2 cellular contexts compared by ENCODE assay signal in the genomic region with DNA sequence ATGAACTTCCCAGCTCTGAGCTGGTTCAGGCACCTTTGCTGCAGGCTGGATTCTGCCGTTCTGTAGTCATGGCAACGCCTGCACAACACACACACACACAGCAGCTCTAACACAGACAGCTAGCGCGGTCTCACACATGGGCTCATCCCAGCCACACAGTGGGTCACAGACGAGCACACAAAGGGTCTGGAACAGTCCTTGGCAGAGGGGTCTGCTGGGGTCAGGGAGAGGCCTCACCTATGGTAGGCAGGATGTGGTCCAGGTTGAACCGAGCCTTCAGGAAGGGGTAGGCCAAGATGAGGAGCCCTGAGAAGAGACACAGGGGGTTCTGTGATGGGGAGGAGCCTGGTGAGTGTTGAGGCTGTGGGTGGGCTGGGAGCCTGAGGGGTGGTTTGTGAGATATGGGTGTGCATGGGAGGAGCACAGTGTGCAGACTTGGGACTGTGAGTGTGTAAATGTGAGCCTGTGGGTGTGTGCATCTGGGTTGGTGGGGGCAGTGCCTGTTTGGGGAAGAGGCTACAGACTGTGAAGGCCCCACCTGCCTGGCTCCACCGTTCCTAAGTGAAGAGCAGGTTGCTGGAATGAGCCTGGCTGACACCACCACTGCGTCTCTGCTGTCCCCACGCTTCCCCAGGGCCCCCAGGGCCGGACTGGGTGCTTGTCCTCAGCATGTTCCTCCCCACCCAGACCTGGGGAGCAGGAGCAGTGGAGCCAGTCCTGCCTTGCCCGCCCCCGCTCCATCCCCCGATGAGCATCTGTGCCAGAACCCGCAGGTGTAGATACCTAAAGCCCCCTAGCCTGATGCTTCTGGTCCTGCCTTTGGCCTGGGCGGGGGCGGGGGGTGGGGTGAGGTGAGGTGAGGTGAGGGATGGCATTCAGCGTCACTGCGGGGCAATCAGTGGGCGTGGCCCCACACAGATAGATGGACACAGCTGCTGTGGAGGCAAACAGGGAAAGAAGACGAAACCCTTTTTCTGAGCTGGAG.
A peak's percentile ranks its signal among the peaks of the same experiment; 100 is the strongest.
TF ChIP-seq lines count a peak whose summit lies in the region.

No MANE protein-coding gene starts in this region.

TF ChIP-seq in neural cell, 6 proteins besides CTCF, POLR2A, EP300 and RAD21 (continued from another document):
- TF ChIP-seq, protein P1, sequence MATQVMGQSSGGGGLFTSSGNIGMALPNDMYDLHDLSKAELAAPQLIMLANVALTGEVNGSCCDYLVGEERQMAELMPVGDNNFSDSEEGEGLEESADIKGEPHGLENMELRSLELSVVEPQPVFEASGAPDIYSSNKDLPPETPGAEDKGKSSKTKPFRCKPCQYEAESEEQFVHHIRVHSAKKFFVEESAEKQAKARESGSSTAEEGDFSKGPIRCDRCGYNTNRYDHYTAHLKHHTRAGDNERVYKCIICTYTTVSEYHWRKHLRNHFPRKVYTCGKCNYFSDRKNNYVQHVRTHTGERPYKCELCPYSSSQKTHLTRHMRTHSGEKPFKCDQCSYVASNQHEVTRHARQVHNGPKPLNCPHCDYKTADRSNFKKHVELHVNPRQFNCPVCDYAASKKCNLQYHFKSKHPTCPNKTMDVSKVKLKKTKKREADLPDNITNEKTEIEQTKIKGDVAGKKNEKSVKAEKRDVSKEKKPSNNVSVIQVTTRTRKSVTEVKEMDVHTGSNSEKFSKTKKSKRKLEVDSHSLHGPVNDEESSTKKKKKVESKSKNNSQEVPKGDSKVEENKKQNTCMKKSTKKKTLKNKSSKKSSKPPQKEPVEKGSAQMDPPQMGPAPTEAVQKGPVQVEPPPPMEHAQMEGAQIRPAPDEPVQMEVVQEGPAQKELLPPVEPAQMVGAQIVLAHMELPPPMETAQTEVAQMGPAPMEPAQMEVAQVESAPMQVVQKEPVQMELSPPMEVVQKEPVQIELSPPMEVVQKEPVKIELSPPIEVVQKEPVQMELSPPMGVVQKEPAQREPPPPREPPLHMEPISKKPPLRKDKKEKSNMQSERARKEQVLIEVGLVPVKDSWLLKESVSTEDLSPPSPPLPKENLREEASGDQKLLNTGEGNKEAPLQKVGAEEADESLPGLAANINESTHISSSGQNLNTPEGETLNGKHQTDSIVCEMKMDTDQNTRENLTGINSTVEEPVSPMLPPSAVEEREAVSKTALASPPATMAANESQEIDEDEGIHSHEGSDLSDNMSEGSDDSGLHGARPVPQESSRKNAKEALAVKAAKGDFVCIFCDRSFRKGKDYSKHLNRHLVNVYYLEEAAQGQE (IDR thresholded peaks at IDR 0.05; ENCODE audit: borderline replicate concordance): peak; percentile 90
- TF ChIP-seq POLR2AphosphoS5 (IDR thresholded peaks at IDR 0.05) (peak; percentile 97), TAF1 (IDR thresholded peaks at IDR 0.05; ENCODE audit: low read depth) (peak; percentile 94), SMC3 (conservative IDR thresholded peaks at IDR 0.05; ENCODE audit: poor library complexity) (peak; percentile 50)

TF ChIP-seq in HEK293T, 16 proteins besides CTCF, POLR2A, EP300 and RAD21 (continued from another document):
- TF ChIP-seq ELF4 (IDR thresholded peaks at IDR 0.05) (no peak), SP1 (IDR thresholded peaks at IDR 0.05) (no peak)
TF ChIP-seq in HEK293T: peak in this region for 0.
